Comparison of ENCODE assay signal across 10 cellular contexts in the genomic region with DNA sequence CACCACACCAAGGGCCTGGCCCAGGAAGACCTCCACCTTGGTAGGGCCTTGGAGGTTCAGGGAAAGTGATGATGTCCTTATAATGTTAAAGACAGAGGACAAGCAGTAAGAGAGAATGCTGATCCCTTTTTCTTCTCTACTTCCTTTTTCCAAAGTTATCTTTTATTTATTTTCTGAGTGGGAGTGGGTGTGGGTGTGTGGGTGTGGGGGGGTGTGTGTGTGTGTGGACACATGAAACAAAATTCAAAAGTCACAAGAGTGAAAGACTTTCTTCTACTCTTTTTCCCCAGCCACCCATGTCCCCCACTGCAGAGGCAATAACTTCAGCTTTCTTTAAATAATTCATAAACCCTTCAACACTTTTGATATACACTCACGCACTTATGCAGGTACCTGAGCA.
"Had no signal": no experiment of that assay in that cellular context is flagged by ENCODE, and none has a peak within 500 bp of the region (broad histone marks: within the 10 kb centered on the region; RNA-seq: fewer than 3 reads in every experiment).

No MANE protein-coding gene starts in this region.

- H3K4me1 ChIP-seq: HAP-1 had no signal

- H2AFZ ChIP-seq: GM23248 had no signal

- H3K27ac ChIP-seq: GM23248 had no signal

- DNase-seq: GM23248, GOT3, H7, H9, HCEC 1CT, HFFc6 had no signal

- ATAC-seq: HCT116 had no signal

- H3K27ac Mint-ChIP-seq: H9, HFFc6 had no signal

- H3K4me3 Mint-ChIP-seq: H9, HFFc6 had no signal

- FAIRE-seq: H1, H54 had no signal

- H3K36me3 ChIP-seq: HAP-1 had no signal

- H3K9ac ChIP-seq: GM23248 had no signal

- H3K9me3 ChIP-seq: HAP-1 had no signal

- H3K4me3 ChIP-seq: GM23248, HAP-1 had no signal

- H3K9me3 Mint-ChIP-seq: HFFc6 had no signal
